ENCODE assay signal across 35 cellular contexts in the genomic region with DNA sequence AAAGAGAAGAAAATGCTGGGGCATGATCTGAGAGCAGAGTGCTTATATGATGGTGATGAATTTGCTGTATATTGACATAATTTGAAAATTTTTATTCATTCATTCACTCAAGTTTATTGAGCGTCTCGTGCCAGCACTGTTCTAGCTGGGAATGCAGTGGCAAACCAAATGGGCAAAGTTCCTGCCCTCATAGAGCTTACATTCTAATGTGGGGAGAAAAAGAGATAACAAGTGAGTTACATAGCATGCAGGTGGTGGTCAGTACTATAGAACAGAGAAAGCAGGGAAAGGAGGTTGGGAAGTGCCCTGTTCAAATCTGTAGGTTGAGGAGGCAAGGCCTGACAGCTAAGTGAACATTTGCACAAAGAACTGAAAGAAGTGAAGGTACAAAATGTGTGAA.
"Had no signal": no experiment of that assay in that cellular context is flagged by ENCODE, and none has a peak within 500 bp of the region (broad histone marks: within the 10 kb centered on the region; RNA-seq: fewer than 3 reads in every experiment).

No MANE protein-coding gene starts in this region.

- H3K4me3 ChIP-seq: adrenal gland, body of pancreas, esophagus squamous epithelium, gastroesophageal sphincter, heart right ventricle had no signal

- H3K27me3 Mint-ChIP-seq: activated B cell treated with CpG ODN at 0.5 μM for 24 hours; activated CD8-positive, alpha-beta T cell treated with anti-CD3 and anti-CD28 coated beads for 36 hours; activated naive CD4-positive, alpha-beta T cell treated with anti-CD3 and anti-CD28 coated beads, Interleukin-2, amount 50 U/mL, for 24 hours; activated naive CD8-positive, alpha-beta T cell treated with anti-CD3 and anti-CD28 coated beads for 36 hours; effector memory CD8-positive, alpha-beta T cell; T-helper 17 cell had no signal

- H3K9me3 Mint-ChIP-seq: activated B cell treated with CpG ODN at 0.5 μM for 24 hours; activated CD8-positive, alpha-beta T cell treated with anti-CD3 and anti-CD28 coated beads for 36 hours; activated naive CD4-positive, alpha-beta T cell treated with anti-CD3 and anti-CD28 coated beads for 36 hours; activated naive CD4-positive, alpha-beta T cell treated with anti-CD3 and anti-CD28 coated beads, Interleukin-2, amount 50 U/mL, for 24 hours; activated naive CD8-positive, alpha-beta T cell treated with anti-CD3 and anti-CD28 coated beads for 36 hours; activated naive CD8-positive, alpha-beta T cell treated with anti-CD3 and anti-CD28 coated beads, Interleukin-2, amount 50 U/mL, for 24 hours; activated T-cell treated with anti-CD3 and anti-CD28 coated beads, Interleukin-2, amount 50 U/mL, for 4 hours; activated T-helper 2 cell treated with anti-CD3 and anti-CD28 coated beads, Interferon-gamma antibody, Interleukin-2, Interleukin-4, amounts not matched to agents 10 μg/mL and 5 μg/mL and 100 μg/mL, durations not matched to agents 14 hours and 24 hours and 36 hours; effector memory CD8-positive, alpha-beta T cell; T-helper 2 cell treated with Interferon-gamma antibody and Interleukin-4, amounts not matched to agents 5 μg/mL and 100 μg/mL, for 36 hours had no signal

- FAIRE-seq: colon, endometrium, endothelial cell of umbilical vein had no signal

- H3K27me3 ChIP-seq: adrenal gland, body of pancreas, esophagus squamous epithelium, gastroesophageal sphincter, heart right ventricle had no signal

- DNase-seq: activated B cell treated with CpG ODN at 0.5 μM for 24 hours; activated CD4-positive, alpha-beta T cell treated with anti-CD3 and anti-CD28 coated beads for 48 hours; activated CD4-positive, alpha-beta T cell treated with anti-CD3 and anti-CD28 coated beads, Interleukin-2, amount 50 U/mL, for 1 hour; activated CD4-positive, alpha-beta T cell treated with anti-CD3 and anti-CD28 coated beads, Interleukin-2, amount 50 U/mL, for 48 hours; activated CD8-positive, alpha-beta memory T cell treated with anti-CD3 and anti-CD28 coated beads for 24 hours; activated CD8-positive, alpha-beta T cell treated with anti-CD3 and anti-CD28 coated beads for 36 hours; activated effector memory CD4-positive, alpha-beta T cell treated with anti-CD3 and anti-CD28 coated beads, Interleukin-2, amount 50 U/mL, for 16 hours; activated naive CD4-positive, alpha-beta T cell treated with anti-CD3 and anti-CD28 coated beads for 36 hours; activated naive CD8-positive, alpha-beta T cell treated with anti-CD3 and anti-CD28 coated beads for 36 hours; activated naive CD8-positive, alpha-beta T cell treated with anti-CD3 and anti-CD28 coated beads, Interleukin-2, amount 50 U/mL, for 24 hours; activated T-cell treated with anti-CD3 and anti-CD28 coated beads, Interleukin-2, amount 50 U/mL, for 4 hours; adrenal gland; amygdala; aorta; body of pancreas; caudate nucleus; cortex of kidney; dermis blood vessel endothelial cell; effector CD4-positive, alpha-beta T cell; effector memory CD8-positive, alpha-beta T cell; esophagus squamous epithelium; foreskin melanocyte; heart right ventricle; T-helper 17 cell; T1000; WERI-Rb-1 had no signal

- ATAC-seq: activated CD4-positive, CD25-positive, alpha-beta regulatory T cell treated with anti-CD3 and anti-CD28 coated beads, Interleukin-2, amount 50 U/mL, for 24 hours; activated CD8-positive, alpha-beta T cell treated with anti-CD3 and anti-CD28 coated beads for 36 hours; activated naive CD8-positive, alpha-beta T cell treated with anti-CD3 and anti-CD28 coated beads, Interleukin-2, amount 50 U/mL, for 24 hours; activated T-cell treated with anti-CD3 and anti-CD28 coated beads, Interleukin-2, amount 50 U/mL, for 4 hours; body of pancreas; effector memory CD8-positive, alpha-beta T cell; gastroesophageal sphincter; heart right ventricle; T-helper 17 cell had no signal

- H3K9me3 ChIP-seq: adrenal gland, body of pancreas, esophagus squamous epithelium, gastroesophageal sphincter, heart right ventricle had no signal

- H3K4me3 Mint-ChIP-seq: activated B cell treated with CpG ODN at 0.5 μM for 24 hours; activated CD8-positive, alpha-beta T cell treated with anti-CD3 and anti-CD28 coated beads for 36 hours; activated naive CD4-positive, alpha-beta T cell treated with anti-CD3 and anti-CD28 coated beads for 36 hours; activated naive CD4-positive, alpha-beta T cell treated with anti-CD3 and anti-CD28 coated beads, Interleukin-2, amount 50 U/mL, for 24 hours; activated naive CD8-positive, alpha-beta T cell treated with anti-CD3 and anti-CD28 coated beads for 36 hours; activated naive CD8-positive, alpha-beta T cell treated with anti-CD3 and anti-CD28 coated beads, Interleukin-2, amount 50 U/mL, for 24 hours; activated T-cell treated with anti-CD3 and anti-CD28 coated beads, Interleukin-2, amount 50 U/mL, for 4 hours; effector memory CD8-positive, alpha-beta T cell; T-helper 17 cell; T-helper 2 cell treated with Interferon-gamma antibody and Interleukin-4, amounts not matched to agents 5 μg/mL and 100 μg/mL, for 36 hours had no signal

- H3K27ac ChIP-seq: adrenal gland, body of pancreas, epithelial cell of prostate, esophagus squamous epithelium, gastroesophageal sphincter, heart right ventricle, WERI-Rb-1 had no signal

- H3K27ac Mint-ChIP-seq: activated B cell treated with CpG ODN at 0.5 μM for 24 hours; activated CD8-positive, alpha-beta T cell treated with anti-CD3 and anti-CD28 coated beads for 36 hours; activated naive CD4-positive, alpha-beta T cell treated with anti-CD3 and anti-CD28 coated beads for 36 hours; activated naive CD4-positive, alpha-beta T cell treated with anti-CD3 and anti-CD28 coated beads, Interleukin-2, amount 50 U/mL, for 24 hours; activated naive CD8-positive, alpha-beta T cell treated with anti-CD3 and anti-CD28 coated beads for 36 hours; activated naive CD8-positive, alpha-beta T cell treated with anti-CD3 and anti-CD28 coated beads, Interleukin-2, amount 50 U/mL, for 24 hours; activated T-helper 2 cell treated with anti-CD3 and anti-CD28 coated beads, Interferon-gamma antibody, Interleukin-2, Interleukin-4, amounts not matched to agents 10 μg/mL and 5 μg/mL and 100 μg/mL, durations not matched to agents 14 hours and 24 hours and 36 hours; effector memory CD8-positive, alpha-beta T cell; T-helper 17 cell; T-helper 2 cell treated with Interferon-gamma antibody and Interleukin-4, amounts not matched to agents 5 μg/mL and 100 μg/mL, for 36 hours had no signal
